In genomic region chr18:54222922-54223567, GRCh38 we compare ENCODE assay signal across 1 cellular context.
TF ChIP-seq lines count a peak whose summit lies in the region.

No MANE protein-coding gene starts in this region.

TF ChIP-seq in K562, 482 proteins besides CTCF, POLR2A, EP300 and RAD21:
- no peak for TF ChIP-seq RFX7 (CRISPR knock-in tag; IDR thresholded peaks at IDR 0.05)
- TF ChIP-seq MEIS2 (IDR thresholded peaks at IDR 0.05; ENCODE audit: partially characterized antibody), result peak; percentile 53
- TF ChIP-seq KAT2B (IDR thresholded peaks at IDR 0.05; ENCODE audit: low read depth, low read length), result no peak
- no peak for TF ChIP-seq TARDBP (IDR thresholded peaks at IDR 0.05)
- no peak for TF ChIP-seq ZNF174 (CRISPR knock-in tag; IDR thresholded peaks at IDR 0.05)
- TF ChIP-seq POU5F1 (IDR thresholded peaks at IDR 0.05; ENCODE audit: borderline replicate concordance, low read depth, low read length, partially characterized antibody), result no peak
TF ChIP-seq in K562: peak in this region for 1.
